In genomic region chr21:35026617-35027557, GRCh38 we compare ENCODE assay signal across 8 cellular contexts. TPM values are rescaled to one million over a fixed set of nuclear protein-coding genes. Genes with fewer than 3 reads are reported as not detected.
DNase-seq lines count a peak whose midpoint lies in the region; ATAC-seq and TF ChIP-seq lines count a peak whose summit lies in the region.

No MANE protein-coding gene starts in this region.

- in situ Hi-C loops in ACHN (cut with HindIII; ENCODE audit: low pct_ligation_motif_present, low pct_unique_long_range_greater_than_20kb, low sequenced_read_pairs): no loop called here

- H3K9me3 Mint-ChIP-seq in activated naive CD4-positive, alpha-beta T cell treated with anti-CD3 and anti-CD28 coated beads, Interleukin-2, amount 50 U/mL, for 72 hours: peaks cover 0 to 3% of the 10 kb centered on the region in 2 donors

- 4 to 6% (median 5%) methylated on average over 44 to 45 of the region's 45 CpGs for WGBS in spleen, 5 donors

- intact Hi-C loops in spleen (cut with DNase I; ENCODE audit: low total_unique reads): no loop called here

- no peaks in the 10 kb centered on the region for H3K9me3 ChIP-seq in spleen

- H3K36me3 ChIP-seq in spleen: peaks cover 0 to 4% (median under 1%) of the 10 kb centered on the region in 6 donors

- ATAC-seq in GM18511 (IDR thresholded peaks at IDR 0.05; ENCODE audit: unreplicated experiment) (peak; percentile 89), HG03025 (IDR thresholded peaks at IDR 0.05; ENCODE audit: low FRiP score, unreplicated experiment) (peak; percentile 79)
- peak; percentile 66 to 67 for ATAC-seq in activated naive CD4-positive, alpha-beta T cell treated with anti-CD3 and anti-CD28 coated beads, Interleukin-2, amount 50 U/mL, for 72 hours

- peaks cover 26 to 98% (median 51%) of the 10 kb centered on the region in 6 donors for H3K4me1 ChIP-seq in spleen

- H3K27me3 ChIP-seq in spleen (replicated peaks in 1 of 7): peaks cover 0 to 7% (median 0%) of the 10 kb centered on the region in 7 donors

- DNase-seq in SKM-1 (lab: John Stamatoyannopoulos, UW; ENCODE audit: unreplicated experiment) (peak; percentile 89), spleen (peak; percentile 98), ACHN (no peak), dedifferentiated amniotic fluid mesenchymal stem cell (ENCODE audit: extremely low spot score) (no peak)
- peak; percentile 75 to 76 for DNase-seq in activated naive CD4-positive, alpha-beta T cell treated with anti-CD3 and anti-CD28 coated beads, Interleukin-2, amount 50 U/mL, for 72 hours (ENCODE audit: low spot score in 2 of 2)

- peak in 2 of 11 experiments; percentile 23 to 31 for TF ChIP-seq CTCF in spleen (IDR thresholded peaks at IDR 0.05 in 8 of 11, conservative IDR thresholded peaks at IDR 0.05 in 3 of 11)

- H3K4me3 ChIP-seq in iPS-11a (ENCODE audit: low read depth, low read length) (peak overlapping the region; percentile 10), spleen (peak overlapping the region; percentile 3 to 65 (median 26))

- H3K27ac Mint-ChIP-seq in activated naive CD4-positive, alpha-beta T cell treated with anti-CD3 and anti-CD28 coated beads, Interleukin-2, amount 50 U/mL, for 72 hours: peak overlapping the region; percentile 89 to 92

- H3K27ac ChIP-seq in spleen: peak overlapping the region; percentile 71 to 95 (median 88)

- TF ChIP-seq POLR2A in spleen (IDR thresholded peaks at IDR 0.05): no peak

- peaks cover 8 to 20% of the 10 kb centered on the region in 2 donors for H3K36me3 Mint-ChIP-seq in activated naive CD4-positive, alpha-beta T cell treated with anti-CD3 and anti-CD28 coated beads, Interleukin-2, amount 50 U/mL, for 72 hours

RNA-seq across cellular contexts. Expression of gene RUNX1, which starts 22.2 kb away (rescaled TPM):
- total RNA-seq in activated naive CD4-positive, alpha-beta T cell treated with anti-CD3 and anti-CD28 coated beads, Interleukin-2, amount 50 U/mL, for 72 hours: 10 to 100 TPM; 44.9 to 80.4 TPM
- 10 to 100 TPM; 29.8 to 70.0 (median 57.4) TPM for total RNA-seq in spleen
- 1 to 10 TPM; 4.8 to 7.7 (median 6.7) TPM for polyA plus RNA-seq in spleen

Comparison
In these comparisons a context has a peak if more than half of its experiments do, and no peak if none do; other contexts are left out.
1. DNase-seq: peak in SKM-1 (single experiment), activated naive CD4-positive, alpha-beta T cell treated with anti-CD3 and anti-CD28 coated beads, Interleukin-2, amount 50 U/mL, for 72 hours (2 of 2) and spleen (single experiment); none in ACHN (single experiment) and dedifferentiated amniotic fluid mesenchymal stem cell (single experiment).
2. Peak in every context shown above with its lines, with median percentiles within 50 percentile points of each other: ATAC-seq.